In genomic region chr11:75677275-75677674, GRCh38 we compare ENCODE assay signal across 27 cellular contexts. TPM values are rescaled to one million over a fixed set of nuclear protein-coding genes. Genes with fewer than 3 reads are reported as not detected.
"Had no signal": no experiment of that assay in that cellular context is flagged by ENCODE, and none has a peak within 500 bp of the region (broad histone marks: within the 10 kb centered on the region; RNA-seq: fewer than 3 reads in every experiment).

No MANE protein-coding gene starts in this region.

- ATAC-seq: activated naive CD8-positive, alpha-beta T cell treated with anti-CD3 and anti-CD28 coated beads, Interleukin-2, amount 50 U/mL, for 24 hours; activated T-helper 17 cell treated with anti-CD3 and anti-CD28 coated beads, Interleukin-2, amount 50 U/mL, for 72 hours; heart left ventricle; naive thymus-derived CD4-positive, alpha-beta T cell; right lobe of liver; stimulated activated naive CD8-positive, alpha-beta T cell treated with anti-CD3 and anti-CD28 coated beads, Interleukin-15, Interleukin-2, amounts not matched to agents 100 U/mL and 50 U/mL, for 24 hours had no signal

- DNase-seq: activated CD4-positive, alpha-beta T cell treated with anti-CD3 and anti-CD28 coated beads for 4 hours; activated CD4-positive, alpha-beta T cell treated with anti-CD3 and anti-CD28 coated beads, Interleukin-2, amount 50 U/mL, for 48 hours; activated CD4-positive, CD25-positive, alpha-beta regulatory T cell; activated CD8-positive, alpha-beta memory T cell treated with anti-CD3 and anti-CD28 coated beads for 24 hours; activated gamma-delta T cell treated with Interleukin-2 at 50 U/mL for 16 hours; activated naive CD8-positive, alpha-beta T cell treated with anti-CD3 and anti-CD28 coated beads, Interleukin-2, amount 50 U/mL, for 24 hours; activated T-cell treated with anti-CD3 and anti-CD28 coated beads, Interleukin-2, amount 50 U/mL, for 1 hour; amygdala; caudate nucleus; foreskin fibroblast; heart left ventricle; hypothalamus; immature natural killer cell; naive thymus-derived CD4-positive, alpha-beta T cell; ovary; right lobe of liver; stimulated activated CD4-positive, alpha-beta T cell treated with anti-CD3 and anti-CD28 coated beads, Interleukin-4, amount 100 ng/mL, for 1 hour; stimulated activated naive CD8-positive, alpha-beta T cell treated with anti-CD3 and anti-CD28 coated beads, Interleukin-15, Interleukin-2, amounts not matched to agents 100 U/mL and 50 U/mL, for 24 hours; testis; transverse colon had no signal

- FAIRE-seq: endothelial cell of umbilical vein had no signal

RNA-seq across cellular contexts. Expression of gene MAP6, which starts 8.4 kb away (rescaled TPM):
- total RNA-seq: endothelial cell of umbilical vein had no signal

RNA-seq across cellular contexts. Expression of gene MOGAT2, which starts 40.4 kb away (rescaled TPM):
- total RNA-seq: activated T-helper 17 cell treated with anti-CD3 and anti-CD28 coated beads, Interleukin-2, amount 50 U/mL, for 72 hours; chondrocyte; endothelial cell of umbilical vein; kidney epithelial cell; mesothelial cell of epicardium; naive thymus-derived CD4-positive, alpha-beta T cell; progenitor cell of endocrine pancreas; renal cortical epithelial cell had no signal
